Comparison of ENCODE assay signal across 8 cellular contexts in the genomic region with DNA sequence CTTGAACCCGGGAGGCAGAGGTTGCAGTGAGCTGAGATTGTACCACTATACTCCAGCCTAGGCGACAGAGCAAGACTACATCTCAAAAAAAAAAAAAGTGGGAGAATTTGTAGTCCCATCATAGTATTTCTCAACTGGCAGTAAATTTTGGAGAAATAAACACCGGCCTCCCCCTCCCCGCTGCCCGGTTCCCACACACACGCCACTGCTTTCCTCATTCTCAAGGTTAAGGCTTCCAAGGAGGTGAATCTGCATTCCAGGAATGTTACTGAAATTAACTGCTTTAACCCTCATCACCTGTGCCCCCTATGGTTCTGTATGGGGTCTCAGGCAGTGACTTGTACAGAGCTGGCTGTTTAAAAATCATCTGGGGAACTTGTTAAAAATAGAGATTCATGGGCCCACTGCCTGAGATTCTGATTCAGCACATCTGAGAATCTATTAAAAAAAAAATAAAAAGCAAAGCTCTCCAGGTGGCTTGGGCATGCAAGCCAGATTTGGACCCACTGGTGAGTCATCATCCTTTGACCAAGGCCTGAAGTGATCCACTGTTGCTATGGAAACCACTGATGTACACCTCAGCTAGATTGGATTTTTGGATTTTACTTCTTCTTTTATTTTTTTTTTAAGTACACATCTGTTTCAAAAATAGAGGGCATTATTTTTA. TPM values are rescaled to one million over a fixed set of nuclear protein-coding genes. Genes with fewer than 3 reads are reported as not detected.
A peak's percentile ranks its signal among the peaks of the same experiment; 100 is the strongest.
DNase-seq lines count a peak whose midpoint lies in the region; ATAC-seq and TF ChIP-seq lines count a peak whose summit lies in the region.
"Had no signal": no experiment of that assay in that cellular context is flagged by ENCODE, and none has a peak within 500 bp of the region (broad histone marks: within the 10 kb centered on the region; RNA-seq: fewer than 3 reads in every experiment).

No MANE protein-coding gene starts in this region.

- DNase-seq in SK-N-DZ (ENCODE audit: low spot score) (peak; percentile 21), lung microvascular endothelial cell (ENCODE audit: low read depth in 2 of 2) (peak; percentile 51 to 53), GM20000 (ENCODE audit: low spot score) (no peak)
- no peak for DNase-seq in CD8-positive, alpha-beta T cell
- DNase-seq: left cardiac atrium had no signal

- H3K36me3 Mint-ChIP-seq in activated T-helper 17 cell treated with anti-CD3 and anti-CD28 coated beads, Interleukin-2, amount 50 U/mL, for 72 hours (ENCODE audit: low read depth): no peaks in the 10 kb centered on the region
- no peaks in the 10 kb centered on the region for H3K36me3 Mint-ChIP-seq in CD8-positive, alpha-beta T cell

- no peaks in the 10 kb centered on the region for H3K9me3 Mint-ChIP-seq in activated T-helper 17 cell treated with anti-CD3 and anti-CD28 coated beads, Interleukin-2, amount 50 U/mL, for 72 hours
- H3K9me3 Mint-ChIP-seq in CD8-positive, alpha-beta T cell: no peaks in the 10 kb centered on the region

- peaks cover 8% of the 10 kb centered on the region for H3K27me3 Mint-ChIP-seq in activated T-helper 17 cell treated with anti-CD3 and anti-CD28 coated beads, Interleukin-2, amount 50 U/mL, for 72 hours
- H3K27me3 Mint-ChIP-seq in CD8-positive, alpha-beta T cell (ENCODE audit: low read depth): peaks cover 2% of the 10 kb centered on the region

- no peak overlapping the region for H3K4me3 ChIP-seq in CD8-positive, alpha-beta T cell (ENCODE audit: low read depth, low read length)

- no peak overlapping the region for H3K4me3 Mint-ChIP-seq in activated T-helper 17 cell treated with anti-CD3 and anti-CD28 coated beads, Interleukin-2, amount 50 U/mL, for 72 hours
- no peak overlapping the region for H3K4me3 Mint-ChIP-seq in CD8-positive, alpha-beta T cell

- H3K27ac Mint-ChIP-seq in activated T-helper 17 cell treated with anti-CD3 and anti-CD28 coated beads, Interleukin-2, amount 50 U/mL, for 72 hours: no peak overlapping the region
- H3K27ac Mint-ChIP-seq in CD8-positive, alpha-beta T cell: no peak overlapping the region

- H3K27me3 ChIP-seq in CD8-positive, alpha-beta T cell (ENCODE audit: insufficient read depth, low read length): no peaks in the 10 kb centered on the region

- ATAC-seq in GM18858 (IDR thresholded peaks at IDR 0.05; ENCODE audit: unreplicated experiment) (peak; percentile 40), HG03354 (IDR thresholded peaks at IDR 0.05; ENCODE audit: poor library complexity, severe bottlenecking, unreplicated experiment) (peak; percentile 79)
- ATAC-seq in activated T-helper 17 cell treated with anti-CD3 and anti-CD28 coated beads, Interleukin-2, amount 50 U/mL, for 72 hours (replicated peaks): no peak
- ATAC-seq in CD8-positive, alpha-beta T cell: no peak

- POLR2A ChIA-PET in CD8-positive, alpha-beta T cell (lab: Charles Lee): no interaction called here

- no peak for TF ChIP-seq CTCF in CD8-positive, alpha-beta T cell (IDR thresholded peaks at IDR 0.05)
- TF ChIP-seq CTCF in GM20000 (IDR thresholded peaks at IDR 0.05; ENCODE audit: extremely low read depth, missing control alignments): no peak

- no peaks in the 10 kb centered on the region for H3K4me1 ChIP-seq in CD8-positive, alpha-beta T cell (ENCODE audit: insufficient read depth, low read length)

- CTCF ChIA-PET in CD8-positive, alpha-beta T cell (lab: Charles Lee): no interaction called here

- intact Hi-C loops in CD8-positive, alpha-beta T cell (cut with DNase I, micrococcal nuclease): no loop called here

- no peaks in the 10 kb centered on the region for H3K4me1 Mint-ChIP-seq in activated T-helper 17 cell treated with anti-CD3 and anti-CD28 coated beads, Interleukin-2, amount 50 U/mL, for 72 hours
- H3K4me1 Mint-ChIP-seq in CD8-positive, alpha-beta T cell (ENCODE audit: low read depth): no peaks in the 10 kb centered on the region

- no peaks in the 10 kb centered on the region for H3K9me3 ChIP-seq in CD8-positive, alpha-beta T cell (ENCODE audit: low read length)

- H3K36me3 ChIP-seq in CD8-positive, alpha-beta T cell (ENCODE audit: insufficient read depth, low read length): no peaks in the 10 kb centered on the region

- no peak overlapping the region for H3K27ac ChIP-seq in CD8-positive, alpha-beta T cell (ENCODE audit: low read depth, low read length)

RNA-seq across cellular contexts. Expression of a gene that starts 50.1 kb away (rescaled TPM):
- polyA plus RNA-seq in SK-N-DZ (2014; cell fraction: cytosol; rRNA removed): 29.0 and 32.8 TPM in 2 replicates
- 25.1 and 30.4 TPM in 2 replicates for polyA plus RNA-seq in SK-N-DZ (2014; cell fraction: nucleus; rRNA removed)
- total RNA-seq in lung microvascular endothelial cell: 24.0 and 25.6 TPM in 2 replicates
- total RNA-seq in activated T-helper 17 cell treated with anti-CD3 and anti-CD28 coated beads, Interleukin-2, amount 50 U/mL, for 72 hours: 10 to 100 TPM; 39.4 to 59.5 TPM
- 1 to 10 TPM; 6.7 to 7.0 TPM for total RNA-seq in CD8-positive, alpha-beta T cell

RNA-seq across cellular contexts. Expression of a gene that starts 54.0 kb away (rescaled TPM):
- 78.9 and 89.0 TPM in 2 replicates for polyA plus RNA-seq in SK-N-DZ (2014; cell fraction: cytosol; rRNA removed)
- polyA plus RNA-seq in SK-N-DZ (2014; cell fraction: nucleus; rRNA removed): 61.3 and 86.7 TPM in 2 replicates
- 33.7 and 41.2 TPM in 2 replicates for total RNA-seq in lung microvascular endothelial cell
- 100 to 1,000 TPM; 138 to 163 TPM for total RNA-seq in activated T-helper 17 cell treated with anti-CD3 and anti-CD28 coated beads, Interleukin-2, amount 50 U/mL, for 72 hours
- total RNA-seq in CD8-positive, alpha-beta T cell: 10 to 100 TPM; 34.3 to 35.8 TPM

Comparison
In these comparisons a context has a peak if more than half of its experiments do, and no peak if none do; other contexts are left out.
1. ATAC-seq: peak in GM18858 (single experiment) and HG03354 (single experiment); none in activated T-helper 17 cell treated with anti-CD3 and anti-CD28 coated beads, Interleukin-2, amount 50 U/mL, for 72 hours (single experiment) and CD8-positive, alpha-beta T cell (single experiment).
2. DNase-seq: peak in SK-N-DZ (single experiment) and lung microvascular endothelial cell (2 of 2); none in CD8-positive, alpha-beta T cell (0 of 7) and GM20000 (single experiment).